In the genomic region with DNA sequence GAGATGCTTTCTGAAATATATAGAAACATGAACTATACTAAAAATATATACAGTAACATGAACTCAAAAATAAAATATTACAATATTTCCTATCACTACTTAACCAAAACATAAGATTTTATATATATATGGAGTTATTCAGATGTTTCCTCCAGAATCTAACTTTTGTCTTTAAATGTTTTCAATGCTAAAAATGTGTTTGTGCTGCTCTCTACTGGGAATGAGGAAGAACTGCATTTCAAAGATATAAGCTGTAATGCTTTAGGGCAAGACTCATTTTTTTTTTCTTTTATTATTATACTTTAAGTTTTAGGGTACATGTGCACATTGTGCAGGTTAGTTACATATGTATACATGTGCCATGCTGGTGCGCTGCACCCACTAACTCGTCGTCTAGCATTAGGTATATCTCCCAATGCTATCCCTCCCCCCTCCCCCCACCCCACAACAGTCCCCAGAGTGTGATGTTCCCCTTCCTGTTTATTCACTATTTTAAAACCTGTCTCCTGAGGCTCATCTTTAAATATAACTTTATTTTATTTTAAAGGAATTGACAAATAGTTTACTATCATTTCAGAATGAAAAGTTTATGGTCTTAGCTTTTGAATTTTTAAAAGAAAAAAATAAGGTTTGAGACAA, we compare ENCODE assay signal across 8 cellular contexts. TPM values are rescaled to one million over a fixed set of nuclear protein-coding genes. Genes with fewer than 3 reads are reported as not detected.
DNase-seq lines count a peak whose midpoint lies in the region; ATAC-seq, FAIRE-seq and TF ChIP-seq lines count a peak whose summit lies in the region.
"Not testable (repeated sequence)": the region's sequence is repeated elsewhere in the genome, so short reads cannot be mapped to it uniquely, and the experiment has no call there.

No MANE protein-coding gene starts in this region.

- intact Hi-C loops in tibial artery (cut with DNase I; ENCODE audit: low total_unique reads), result loop anchor here (5.0 kb wide), 1 partner anchor 205 kb away; no protein-coding TSS in a partner anchor

- TF ChIP-seq CTCF in SU-DHL-6 (IDR thresholded peaks at IDR 0.05; ENCODE audit: insufficient read depth, low read length, poor library complexity, severe bottlenecking) (peak; percentile 43), liver (IDR thresholded peaks at IDR 0.05; ENCODE audit: low read depth, low read length, missing input control) (peak; percentile 62), tibial artery (IDR thresholded peaks at IDR 0.05) (peak; percentile 47 to 61)

- H3K27me3 ChIP-seq in SU-DHL-6 (ENCODE audit: low read length); liver (ENCODE audit: control insufficient read depth in 4 of 4, insufficient read depth in 4 of 4, low read length in 3 of 4); tibial artery: not testable (repeated sequence)

- peaks cover 36% of the 10 kb centered on the region; the same call in 1 of the 2 replicates for H3K36me3 ChIP-seq in SU-DHL-6 (ENCODE audit: low read length)
- not testable (repeated sequence) for H3K36me3 ChIP-seq in liver (ENCODE audit: control insufficient read depth in 4 of 4, insufficient read depth in 3 of 4, low read depth in 1 of 4, low read length in 3 of 4); tibial artery

- not testable (repeated sequence) for H3K4me3 ChIP-seq in SU-DHL-6 (ENCODE audit: insufficient read depth, low read length, poor library complexity, severe bottlenecking); liver (ENCODE audit: low read depth in 1 of 3, low read length in 3 of 3); tibial artery

- H3K9me3 ChIP-seq in SU-DHL-6 (ENCODE audit: insufficient read depth, low read length); liver (ENCODE audit: control insufficient read depth in 4 of 4, low read length in 3 of 4); tibial artery: not testable (repeated sequence)

- H3F3A ChIP-seq in SU-DHL-6 (ENCODE audit: insufficient read depth), result peaks cover 18% of the 10 kb centered on the region; the same call in 1 of the 2 replicates

- not testable (repeated sequence) for H3K9me2 ChIP-seq in SU-DHL-6 (replicated peaks; ENCODE audit: insufficient read depth, low read length)

- H4K20me1 ChIP-seq in SU-DHL-6 (ENCODE audit: low read depth, low read length), result not testable (repeated sequence)

- not testable (repeated sequence) for H2AFZ ChIP-seq in SU-DHL-6 (ENCODE audit: low read depth, low read length, severe bottlenecking)

- not testable (repeated sequence) for H3K79me2 ChIP-seq in SU-DHL-6 (ENCODE audit: insufficient read depth, low read length)

- not testable (repeated sequence) for H3K27ac ChIP-seq in SU-DHL-6 (ENCODE audit: low read depth, low read length); liver (ENCODE audit: low read depth in 1 of 2, low read length in 2 of 2); tibial artery

- H3K4me1 ChIP-seq in liver (ENCODE audit: control insufficient read depth in 4 of 4, insufficient read depth in 4 of 4, low read length in 3 of 4), result not testable (repeated sequence)
- peaks cover 0 to 21% (median 10%) of the 10 kb centered on the region in 4 donors for H3K4me1 ChIP-seq in tibial artery

- peak; percentile 94 for FAIRE-seq in endometrium (lab: Jason Lieb, UNC)

- no CpG with 5 or more reads among the region's 3 CpGs for WGBS in liver

- H3K4me2 ChIP-seq in SU-DHL-6 (ENCODE audit: low read depth, low read length, poor library complexity, severe bottlenecking), result not testable (repeated sequence)

- peak; percentile 87 for ATAC-seq in GM19351 (IDR thresholded peaks at IDR 0.05; ENCODE audit: unreplicated experiment)
- ATAC-seq in HG03378 (IDR thresholded peaks at IDR 0.05; ENCODE audit: unreplicated experiment), result peak; percentile 86

- not testable (repeated sequence) for H3K9ac ChIP-seq in SU-DHL-6 (ENCODE audit: low read length); liver (ENCODE audit: low read depth in 1 of 2, low read length in 2 of 2)

- DNase-seq in DMS53 (lab: John Stamatoyannopoulos, UW) (peak; percentile 76), NCI-H2171 treated with DMSO at 0.1 percent for 48 hours (lab: John Stamatoyannopoulos, UW) (peak; percentile 82)
- DNase-seq in tibial artery, result not testable (repeated sequence)

- TF ChIP-seq RAD21 in liver (IDR thresholded peaks at IDR 0.05), result peak; percentile 76 to 77

RNA-seq across cellular contexts. Expression of a gene that starts 29.3 kb away (rescaled TPM):
- total RNA-seq in liver, result 10 to 100 TPM in 1 of 2 donors, 1 to 10 TPM in 1; 4.6 to 13.9 TPM
- polyA plus RNA-seq in liver, result 1 to 10 TPM; 1.9 to 2.3 TPM

RNA-seq across cellular contexts. Expression of a gene that starts 29.3 kb away (rescaled TPM):
- 10 to 100 TPM in 1 of 2 donors, under 1 TPM in 1; 0.08 to 33.8 TPM for total RNA-seq in liver
- polyA plus RNA-seq in liver, result 1 to 10 TPM in 1 of 2 donors, under 1 TPM in 1; 0.43 to 1.6 TPM
